Comparison of ENCODE assay signal across 8 cellular contexts in genomic region chr2:11775384-11775783, GRCh38. TPM values are rescaled to one million over a fixed set of nuclear protein-coding genes. Genes with fewer than 3 reads are reported as not detected.
DNase-seq lines count a peak whose midpoint lies in the region; ATAC-seq and FAIRE-seq lines count a peak whose summit lies in the region.

No MANE protein-coding gene starts in this region.

- H3K4me3 ChIP-seq in small intestine (ENCODE audit: low read depth in 1 of 2, low read length in 2 of 2), result no peak overlapping the region

- H3K36me3 Mint-ChIP-seq in activated T-cell treated with anti-CD3 and anti-CD28 coated beads, Interleukin-2, amount 50 U/mL, for 24 hours (ENCODE audit: low read depth), result peaks cover 95% of the 10 kb centered on the region
- peaks cover 51% of the 10 kb centered on the region for H3K36me3 Mint-ChIP-seq in T-helper 1 cell treated with Interleukin-12 subunit alpha and Interleukin-12 subunit beta and Interleukin-4 antibody, amounts not matched to agents 30 μg/mL and 1 μg/mL, for 36 hours (ENCODE audit: low read depth)

- no peak overlapping the region for H3K27ac ChIP-seq in small intestine (ENCODE audit: low read depth in 1 of 2, low read length in 1 of 2)

- WGBS in small intestine, 3 donors, result 25 to 38% (median 29%) methylated on average over 4 of the region's 4 CpGs

- H3K4me1 Mint-ChIP-seq in activated T-cell treated with anti-CD3 and anti-CD28 coated beads, Interleukin-2, amount 50 U/mL, for 24 hours (ENCODE audit: low read depth), result peaks cover 65% of the 10 kb centered on the region
- peaks cover 45% of the 10 kb centered on the region for H3K4me1 Mint-ChIP-seq in T-helper 1 cell treated with Interleukin-12 subunit alpha and Interleukin-12 subunit beta and Interleukin-4 antibody, amounts not matched to agents 30 μg/mL and 1 μg/mL, for 36 hours (ENCODE audit: low read depth)

- no peaks in the 10 kb centered on the region for H3K9me3 ChIP-seq in small intestine (ENCODE audit: control insufficient read depth, low read depth)

- ATAC-seq in HG02852 (IDR thresholded peaks at IDR 0.05; ENCODE audit: unreplicated experiment) (peak; percentile 82), esophagus mucosa (no peak)

- H3K36me3 ChIP-seq in small intestine (ENCODE audit: control insufficient read depth in 2 of 2, insufficient read depth in 2 of 2, low read length in 2 of 2), result peaks cover 9 to 16% of the 10 kb centered on the region in 2 donors

- no peaks in the 10 kb centered on the region for H3K27me3 ChIP-seq in small intestine (ENCODE audit: control insufficient read depth in 2 of 2, insufficient read depth in 2 of 2, low read length in 2 of 2)

- H3K27me3 Mint-ChIP-seq in activated T-cell treated with anti-CD3 and anti-CD28 coated beads, Interleukin-2, amount 50 U/mL, for 24 hours, result no peaks in the 10 kb centered on the region
- H3K27me3 Mint-ChIP-seq in T-helper 1 cell treated with Interleukin-12 subunit alpha and Interleukin-12 subunit beta and Interleukin-4 antibody, amounts not matched to agents 30 μg/mL and 1 μg/mL, for 36 hours (ENCODE audit: low read depth), result no peaks in the 10 kb centered on the region

- peaks cover 5 to 8% of the 10 kb centered on the region in 2 donors for H3K4me1 ChIP-seq in small intestine (ENCODE audit: control insufficient read depth in 2 of 2, insufficient read depth in 1 of 2, low read depth in 1 of 2, low read length in 1 of 2)

- H3K9me3 Mint-ChIP-seq in activated T-cell treated with anti-CD3 and anti-CD28 coated beads, Interleukin-2, amount 50 U/mL, for 24 hours, result no peaks in the 10 kb centered on the region
- H3K9me3 Mint-ChIP-seq in T-helper 1 cell treated with Interleukin-12 subunit alpha and Interleukin-12 subunit beta and Interleukin-4 antibody, amounts not matched to agents 30 μg/mL and 1 μg/mL, for 36 hours, result no peaks in the 10 kb centered on the region

- no peak for DNase-seq in activated T-cell treated with anti-CD3 and anti-CD28 coated beads, Interleukin-2, amount 50 U/mL, for 24 hours
- DNase-seq in activated T-cell treated with anti-CD3 and anti-CD28 coated beads for 4 hours (no peak), small intestine (peak; percentile 61), NCI-H1092 treated with DMSO at 0.1 percent for 48 hours (lab: John Stamatoyannopoulos, UW) (no peak), NCI-H2029 (lab: John Stamatoyannopoulos, UW) (no peak)

- H3K4me3 Mint-ChIP-seq in activated T-cell treated with anti-CD3 and anti-CD28 coated beads, Interleukin-2, amount 50 U/mL, for 24 hours, result peak overlapping the region; percentile 68
- peak overlapping the region; percentile 58 for H3K4me3 Mint-ChIP-seq in T-helper 1 cell treated with Interleukin-12 subunit alpha and Interleukin-12 subunit beta and Interleukin-4 antibody, amounts not matched to agents 30 μg/mL and 1 μg/mL, for 36 hours

- peak overlapping the region; percentile 97 for H3K27ac Mint-ChIP-seq in activated T-cell treated with anti-CD3 and anti-CD28 coated beads, Interleukin-2, amount 50 U/mL, for 24 hours
- H3K27ac Mint-ChIP-seq in T-helper 1 cell treated with Interleukin-12 subunit alpha and Interleukin-12 subunit beta and Interleukin-4 antibody, amounts not matched to agents 30 μg/mL and 1 μg/mL, for 36 hours, result peak overlapping the region; percentile 92

- no peak for FAIRE-seq in small intestine (lab: Jason Lieb, UNC)

RNA-seq across cellular contexts. Expression of gene LPIN1, which starts 29.0 kb away (rescaled TPM):
- 10 to 100 TPM in 1 of 3 donors, 1 to 10 TPM in 2; 7.2 to 17.1 (median 7.8) TPM for polyA plus RNA-seq in small intestine
- 33.6 TPM for total RNA-seq in esophagus mucosa
